Comparison of ENCODE assay signal across 15 cellular contexts in the genomic region with DNA sequence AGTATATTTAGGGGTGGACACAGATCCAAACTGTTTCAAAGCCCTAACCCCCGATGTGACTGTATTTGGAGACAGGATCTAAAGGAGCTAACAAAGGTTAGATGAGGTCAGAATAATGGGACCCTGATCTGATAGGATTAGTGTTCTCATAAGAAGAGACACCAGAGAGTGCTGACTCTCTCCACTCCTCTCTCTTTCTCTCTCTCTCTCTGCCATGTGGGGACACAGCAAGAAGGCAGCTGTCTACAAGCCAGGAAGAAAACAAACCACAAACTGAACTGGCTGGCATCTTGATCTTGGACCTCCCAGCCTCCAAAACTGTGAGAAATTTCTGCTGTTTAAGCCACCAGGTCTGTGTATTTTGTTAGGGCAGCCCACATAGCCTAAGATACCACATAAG.
DNase-seq lines count a peak whose midpoint lies in the region; ATAC-seq and TF ChIP-seq lines count a peak whose summit lies in the region.
"Had no signal": no experiment of that assay in that cellular context is flagged by ENCODE, and none has a peak within 500 bp of the region (broad histone marks: within the 10 kb centered on the region; RNA-seq: fewer than 3 reads in every experiment).

No MANE protein-coding gene starts in this region.

- H3K27me3 ChIP-seq in neutrophil = no peaks in the 10 kb centered on the region

- H3K27ac Mint-ChIP-seq in activated CD8-positive, alpha-beta memory T cell treated with anti-CD3 and anti-CD28 coated beads, Interleukin-2, amount 10 ng/mL, durations not matched to agents 7 days and 5 days = peak overlapping the region; percentile 67
- peak overlapping the region; percentile 30 for H3K27ac Mint-ChIP-seq in activated naive CD8-positive, alpha-beta T cell treated with anti-CD3 and anti-CD28 coated beads for 36 hours
- H3K27ac Mint-ChIP-seq: activated B cell treated with CpG ODN at 0.5 μM for 24 hours, GM23338, memory B cell had no signal

- no peaks in the 10 kb centered on the region for H3K27me3 Mint-ChIP-seq in activated CD8-positive, alpha-beta memory T cell treated with anti-CD3 and anti-CD28 coated beads, Interleukin-2, amount 10 ng/mL, durations not matched to agents 7 days and 5 days
- no peaks in the 10 kb centered on the region for H3K27me3 Mint-ChIP-seq in activated naive CD8-positive, alpha-beta T cell treated with anti-CD3 and anti-CD28 coated beads for 36 hours

- intact Hi-C loops in left colon (cut with DNase I, micrococcal nuclease) = no loop called here

- H3K27ac ChIP-seq in KOPT-K1 (ENCODE audit: low read depth, low read length, poor library complexity, severe bottlenecking) (peak overlapping the region; percentile 61), neutrophil (peak overlapping the region; percentile 24)
- H3K27ac ChIP-seq: tibial artery had no signal

- no peak overlapping the region for H3K4me3 ChIP-seq in neutrophil (ENCODE audit: low read depth in 1 of 2, low read length in 1 of 2)
- H3K4me3 ChIP-seq: GM23338, tibial artery had no signal

- no peaks in the 10 kb centered on the region for H3K36me3 ChIP-seq in KOPT-K1 (ENCODE audit: insufficient read depth, low read length)
- H3K36me3 ChIP-seq in neutrophil = no peaks in the 10 kb centered on the region
- H3K36me3 ChIP-seq: tibial artery had no signal

- CTCF ChIA-PET in activated CD8-positive, alpha-beta memory T cell treated with anti-CD3 and anti-CD28 coated beads, Interleukin-2, amount 10 ng/mL, durations not matched to agents 7 days and 5 days (lab: Charles Lee) = interaction anchor here (4.7 kb wide), 1 partner anchor 8 kb away, joined by 39 read pairs; no protein-coding TSS in a partner anchor

- H3K9me3 ChIP-seq in KOPT-K1 (ENCODE audit: insufficient read depth, low read length, poor library complexity, severe bottlenecking) = no peaks in the 10 kb centered on the region
- no peaks in the 10 kb centered on the region for H3K9me3 ChIP-seq in neutrophil
- H3K9me3 ChIP-seq: tibial artery had no signal

- ATAC-seq in activated CD8-positive, alpha-beta memory T cell treated with anti-CD3 and anti-CD28 coated beads, Interleukin-2, amount 10 ng/mL, durations not matched to agents 7 days and 5 days = no peak
- ATAC-seq in GM21528 (IDR thresholded peaks at IDR 0.05; ENCODE audit: low FRiP score, unreplicated experiment) (no peak), left colon (no peak)
- ATAC-seq: GM23338 had no signal

- peaks cover 13% of the 10 kb centered on the region for H3K36me3 Mint-ChIP-seq in activated CD8-positive, alpha-beta memory T cell treated with anti-CD3 and anti-CD28 coated beads, Interleukin-2, amount 10 ng/mL, durations not matched to agents 7 days and 5 days
- peaks cover 4% of the 10 kb centered on the region for H3K36me3 Mint-ChIP-seq in activated naive CD8-positive, alpha-beta T cell treated with anti-CD3 and anti-CD28 coated beads for 36 hours

- peaks cover 30% of the 10 kb centered on the region for H3K4me1 Mint-ChIP-seq in activated CD8-positive, alpha-beta memory T cell treated with anti-CD3 and anti-CD28 coated beads, Interleukin-2, amount 10 ng/mL, durations not matched to agents 7 days and 5 days
- peaks cover 34% of the 10 kb centered on the region for H3K4me1 Mint-ChIP-seq in activated naive CD8-positive, alpha-beta T cell treated with anti-CD3 and anti-CD28 coated beads for 36 hours
- H3K4me1 Mint-ChIP-seq: activated B cell treated with CpG ODN at 0.5 μM for 24 hours, GM23338 had no signal

- H3K4me1 ChIP-seq in neutrophil (ENCODE audit: control insufficient read depth in 1 of 2, insufficient read depth in 1 of 2, low read depth in 1 of 2, low read length in 1 of 2) = peaks cover 45 to 49% of the 10 kb centered on the region in 2 experiments

- peaks cover 6% of the 10 kb centered on the region for H3K9me3 Mint-ChIP-seq in activated CD8-positive, alpha-beta memory T cell treated with anti-CD3 and anti-CD28 coated beads, Interleukin-2, amount 10 ng/mL, durations not matched to agents 7 days and 5 days (ENCODE audit: low read depth)
- H3K9me3 Mint-ChIP-seq in activated naive CD8-positive, alpha-beta T cell treated with anti-CD3 and anti-CD28 coated beads for 36 hours = peaks cover 2% of the 10 kb centered on the region

- no peak overlapping the region for H3K4me3 Mint-ChIP-seq in activated CD8-positive, alpha-beta memory T cell treated with anti-CD3 and anti-CD28 coated beads, Interleukin-2, amount 10 ng/mL, durations not matched to agents 7 days and 5 days
- no peak overlapping the region for H3K4me3 Mint-ChIP-seq in activated naive CD8-positive, alpha-beta T cell treated with anti-CD3 and anti-CD28 coated beads for 36 hours
- H3K4me3 Mint-ChIP-seq: activated B cell treated with CpG ODN at 0.5 μM for 24 hours, CD14-positive monocyte, GM23338, memory B cell had no signal

- no peak for TF ChIP-seq CTCF in neutrophil (IDR thresholded peaks at IDR 0.05)

- no peak for DNase-seq in activated CD8-positive, alpha-beta memory T cell treated with anti-CD3 and anti-CD28 coated beads, Interleukin-2, amount 10 ng/mL, durations not matched to agents 7 days and 5 days
- DNase-seq in activated CD8-positive, alpha-beta memory T cell treated with anti-CD3 and anti-CD28 coated beads for 24 hours = no peak
- no peak for DNase-seq in activated naive CD8-positive, alpha-beta T cell treated with anti-CD3 and anti-CD28 coated beads for 36 hours
- DNase-seq in left colon = no peak
- no peak for DNase-seq in medulla oblongata (ENCODE audit: extremely low spot score)
- DNase-seq: activated B cell treated with CpG ODN at 0.5 μM for 24 hours; activated CD8-positive, alpha-beta memory T cell treated with anti-CD3 and anti-CD28 coated beads, Interleukin-2, amount 50 U/mL, for 4 hours; activated gamma-delta T cell treated with Interleukin-2 at 50 U/mL for 16 hours; tibial artery had no signal
